8 cellular contexts compared by ENCODE assay signal in the genomic region with DNA sequence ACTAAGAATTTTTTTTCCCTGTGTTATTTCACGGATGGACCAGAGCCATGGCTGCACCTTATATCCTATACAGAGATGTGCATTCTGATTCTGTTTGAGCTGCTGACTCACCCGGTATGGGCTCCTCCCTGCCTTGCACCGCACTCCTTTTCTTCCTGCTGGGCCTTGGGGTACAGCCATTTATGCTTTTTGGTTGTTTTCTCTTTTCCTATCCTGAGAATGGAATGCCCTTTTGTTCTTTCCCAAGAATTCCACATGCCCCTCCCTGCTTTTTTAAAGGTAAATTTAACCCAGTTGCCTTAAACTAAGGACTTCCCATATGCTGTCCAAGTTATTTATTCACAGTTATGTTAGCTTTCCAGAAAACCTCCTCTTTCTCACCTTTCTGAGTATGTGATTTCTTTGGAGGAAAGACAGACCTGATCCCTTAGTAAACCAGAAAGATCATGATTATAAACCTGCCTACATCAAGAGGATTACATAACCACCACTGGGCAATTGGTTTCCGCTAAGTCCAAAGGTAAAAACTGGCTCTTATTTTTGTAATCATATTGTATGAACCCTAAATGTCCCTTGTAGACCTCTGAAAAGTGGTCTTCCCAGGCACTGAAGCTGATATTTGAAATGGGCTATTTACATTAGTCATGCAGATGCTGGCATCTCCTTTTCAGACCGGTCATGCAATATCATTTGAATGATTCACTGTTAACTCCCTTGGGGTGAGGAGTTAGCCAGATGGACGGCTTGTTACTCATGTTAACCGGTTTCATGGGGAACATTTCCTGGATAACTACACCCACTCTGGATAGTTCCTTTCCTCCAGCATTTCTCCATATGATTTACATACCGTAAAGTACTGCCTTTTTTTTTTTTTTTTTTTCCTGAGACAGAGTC. TPM values are rescaled to one million over a fixed set of nuclear protein-coding genes. Genes with fewer than 3 reads are reported as not detected.
DNase-seq lines count a peak whose midpoint lies in the region; ATAC-seq and TF ChIP-seq lines count a peak whose summit lies in the region.

No MANE protein-coding gene starts in this region.

- H3K27ac Mint-ChIP-seq in MCF 10A (ENCODE audit: low read depth, unreplicated experiment): peak overlapping the region; percentile 97

- peak overlapping the region; percentile 68 for H3K4me3 Mint-ChIP-seq in MCF 10A (ENCODE audit: unreplicated experiment)

- peaks cover 47% of the 10 kb centered on the region for H3K4me1 Mint-ChIP-seq in MCF 10A (ENCODE audit: insufficient read depth, unreplicated experiment)

- H3K9me3 Mint-ChIP-seq in MCF 10A (ENCODE audit: unreplicated experiment): no peaks in the 10 kb centered on the region

- H3K27me3 Mint-ChIP-seq in MCF 10A (ENCODE audit: insufficient read depth, unreplicated experiment): no peaks in the 10 kb centered on the region

- peaks cover 63% of the 10 kb centered on the region for H3K36me3 Mint-ChIP-seq in MCF 10A (ENCODE audit: insufficient read depth, unreplicated experiment)

- no peak for ATAC-seq in HG03571 (IDR thresholded peaks at IDR 0.05; ENCODE audit: unreplicated experiment)
- ATAC-seq in GM21381 (IDR thresholded peaks at IDR 0.05; ENCODE audit: unreplicated experiment): no peak

- no peak for TF ChIP-seq CTCF in MCF 10A (IDR thresholded peaks at IDR 0.05; ENCODE audit: unreplicated experiment)

- BruUV-seq in MCF 10A (replicated peaks; lab: Mats Ljungman, UMichigan): TSS peak; percentile 92

- intact Hi-C loops in MCF 10A (cut with micrococcal nuclease): loop anchor here (1.0 kb wide), 2 partner anchors 11 to 46 kb away; a partner anchor contains a TSS

- POLR2A ChIA-PET in MCF 10A (lab: Yijun Ruan, JAX): interaction anchor here (0.6 to 3.1 kb wide), 21 partner anchors 9 to 805 kb away, joined by 3 to 26 read pairs (median 4); a partner anchor contains a TSS

- DNase-seq in NCI-H82 (lab: John Stamatoyannopoulos, UW) (peak; percentile 19), NCI-H82 treated with DMSO at 0.1 percent for 48 hours (lab: John Stamatoyannopoulos, UW; ENCODE audit: unreplicated experiment) (no peak), MCF 10A (ENCODE audit: unreplicated experiment) (peak; percentile 98), kidney glomerular epithelial cell (lab: John Stamatoyannopoulos, UW) (peak; percentile 93), ureter (ENCODE audit: low spot score) (peak; percentile 50), NCI-H1436 treated with DMSO at 0.1 percent for 48 hours (lab: John Stamatoyannopoulos, UW) (no peak)

- CTCF ChIA-PET in MCF 10A (lab: Yijun Ruan, JAX): interaction anchor here (0.5 to 1.5 kb wide), 6 partner anchors 9 to 195 kb away, joined by 3 to 4 read pairs (median 3); no protein-coding TSS in a partner anchor

RNA-seq across cellular contexts. Expression of a gene that starts 45.5 kb away (rescaled TPM):
- total RNA-seq in MCF 10A (2022): 93.5 and 94.6 TPM in 2 replicates
- 44.2 TPM for total RNA-seq in ureter

Comparison
In these comparisons a context has a peak if more than half of its experiments do, and no peak if none do; other contexts are left out.
1. DNase-seq: peak in NCI-H82 (single experiment), MCF 10A (single experiment), kidney glomerular epithelial cell (single experiment) and ureter (single experiment); none in NCI-H82 treated with DMSO at 0.1 percent for 48 hours (single experiment) and NCI-H1436 treated with DMSO at 0.1 percent for 48 hours (single experiment).